In genomic region chr10:73995035-73995358, GRCh38 we compare ENCODE assay signal across 23 cellular contexts. TPM values are rescaled to one million over a fixed set of nuclear protein-coding genes. Genes with fewer than 3 reads are reported as not detected.
DNase-seq lines count a peak whose midpoint lies in the region; ATAC-seq, FAIRE-seq and TF ChIP-seq lines count a peak whose summit lies in the region.
"Had no signal": no experiment of that assay in that cellular context is flagged by ENCODE, and none has a peak within 500 bp of the region (broad histone marks: within the 10 kb centered on the region; RNA-seq: fewer than 3 reads in every experiment).

No MANE protein-coding gene starts in this region.

- no peak for TF ChIP-seq RAD21 in K562 (CRISPR knock-in tag; conservative IDR thresholded peaks at IDR 0.05 in 1 of 2, IDR thresholded peaks at IDR 0.05 in 1 of 2)

- H3K4me3 Mint-ChIP-seq in H9, result no peak overlapping the region
- H3K4me3 Mint-ChIP-seq: activated CD8-positive, alpha-beta T cell treated with anti-CD3 and anti-CD28 coated beads, Interleukin-2, amount 10 ng/mL, durations not matched to agents 7 days and 5 days; effector memory CD8-positive, alpha-beta T cell had no signal

- no peaks in the 10 kb centered on the region for H3K9me3 ChIP-seq in BLaER1
- no peaks in the 10 kb centered on the region for H3K9me3 ChIP-seq in H9 (ENCODE audit: control insufficient read depth, low read depth, low read length)
- H3K9me3 ChIP-seq in K562 (replicated peaks; ENCODE audit: control insufficient read depth, insufficient read depth, low read depth, low read length), result no peaks in the 10 kb centered on the region
- H3K9me3 ChIP-seq in neutrophil, result no peaks in the 10 kb centered on the region
- H3K9me3 ChIP-seq: SJSA1 had no signal

- H2AFZ ChIP-seq in H9 (ENCODE audit: low read length), result no peak overlapping the region
- H2AFZ ChIP-seq in K562 (ENCODE audit: low read depth, low read length), result peak overlapping the region; percentile 75

- H3K36me3 Mint-ChIP-seq in H9 (ENCODE audit: insufficient read depth in 1 of 3, low read depth in 3 of 3), result peaks cover 15 to 16% (median 15%) of the 10 kb centered on the region in 3 experiments

- no peaks in the 10 kb centered on the region for H3K9me1 ChIP-seq in K562 (ENCODE audit: control insufficient read depth, insufficient read depth, low read length)

- no TSS peak for BruUV-seq in K562 (replicated peaks; lab: Mats Ljungman, UMichigan)

- TF ChIP-seq CTCF in H9 (conservative IDR thresholded peaks at IDR 0.05), result no peak
- TF ChIP-seq CTCF in K562 (IDR thresholded peaks at IDR 0.05 in 2 of 3, conservative IDR thresholded peaks at IDR 0.05 in 1 of 3; ENCODE audit: insufficient read depth in 2 of 3, low read depth in 1 of 3, low read length in 3 of 3), result no peak
- TF ChIP-seq CTCF in neutrophil (IDR thresholded peaks at IDR 0.05), result no peak
- no peak for TF ChIP-seq CTCF in GM10266 (IDR thresholded peaks at IDR 0.05; ENCODE audit: control insufficient read depth, insufficient read depth, low read depth, missing control alignments)

- POLR2A ChIA-PET in K562 (lab: Yijun Ruan, JAX), result interaction anchor here (0.7 to 1.5 kb wide), 9 partner anchors 9 to 195 kb away, joined by 3 to 13 read pairs (median 5); no protein-coding TSS in a partner anchor

- H3K27ac ChIP-seq in BLaER1 (no peak overlapping the region; the same call in 1 of the 2 replicates), H9 (ENCODE audit: insufficient read length, low read depth, low read length) (no peak overlapping the region), K562 (ENCODE audit: extremely low read depth, low read depth, low read length) (peak overlapping the region; percentile 68; the same call in 2 of the 3 replicates), neutrophil (peak overlapping the region; percentile 93)
- H3K27ac ChIP-seq: brain microvascular endothelial cell, SJSA1 had no signal

- no peak overlapping the region for H3K4ac ChIP-seq in H9 (ENCODE audit: low read depth, low read length)

- no peaks in the 10 kb centered on the region for H3K79me1 ChIP-seq in H9 (ENCODE audit: insufficient read depth, low read depth, low read length, poor library complexity, severe bottlenecking)

- peaks cover 0 to 3% of the 10 kb centered on the region in 2 experiments; a peak in 1 of 5 replicates for H3K9me3 Mint-ChIP-seq in H9
- H3K9me3 Mint-ChIP-seq: effector memory CD8-positive, alpha-beta T cell had no signal

- H4K5ac ChIP-seq in H9 (ENCODE audit: insufficient read length, low read depth, low read length), result no peak overlapping the region

- peak overlapping the region; percentile 30 for H3K4me2 ChIP-seq in BLaER1
- H3K4me2 ChIP-seq in H9 (ENCODE audit: insufficient read depth, insufficient read length, low read length), result no peak overlapping the region
- H3K4me2 ChIP-seq in K562 (ENCODE audit: insufficient read depth, low read length), result peak overlapping the region; percentile 36

- no peaks in the 10 kb centered on the region for H3K27me3 ChIP-seq in BLaER1
- no peaks in the 10 kb centered on the region for H3K27me3 ChIP-seq in H9 (ENCODE audit: insufficient read depth, low read length)
- H3K27me3 ChIP-seq in K562 (ENCODE audit: control insufficient read depth in 2 of 2, insufficient read depth in 2 of 2, low read length in 2 of 2), result no peaks in the 10 kb centered on the region; a peak in 1 of 5 replicates
- H3K27me3 ChIP-seq in neutrophil, result no peaks in the 10 kb centered on the region
- H3K27me3 ChIP-seq: brain microvascular endothelial cell, SJSA1 had no signal

- H2BK20ac ChIP-seq in H9 (ENCODE audit: low read depth, low read length, poor library complexity, severe bottlenecking), result no peak overlapping the region

- intact Hi-C loops in K562 (cut with micrococcal nuclease), result loop anchor here (5.0 kb wide), 1 partner anchor 87 kb away; no protein-coding TSS in a partner anchor

- H3K4me3 ChIP-seq in BLaER1 (no peak overlapping the region), K562 (no peak overlapping the region), neutrophil (ENCODE audit: low read depth in 1 of 2, low read length in 1 of 2) (no peak overlapping the region)
- H3K4me3 ChIP-seq: SJSA1 had no signal

- no peak overlapping the region for H2BK120ac ChIP-seq in H9 (ENCODE audit: low read depth, low read length, poor library complexity, severe bottlenecking)

- H3K4me1 Mint-ChIP-seq in H9, result peaks cover 17 to 18% of the 10 kb centered on the region in 2 experiments

- H3K27ac Mint-ChIP-seq in H9, result peak overlapping the region in 2 of 3 experiments; percentile 24 to 29; a peak in 2 of 7 replicates
- H3K27ac Mint-ChIP-seq: activated CD8-positive, alpha-beta T cell treated with anti-CD3 and anti-CD28 coated beads, Interleukin-2, amount 10 ng/mL, durations not matched to agents 7 days and 5 days; effector memory CD8-positive, alpha-beta T cell had no signal

- H4K8ac ChIP-seq in H9 (replicated peaks; ENCODE audit: insufficient read length, low read depth, low read length), result no peak overlapping the region

- peaks cover 19% of the 10 kb centered on the region; the same call in 1 of the 2 replicates for H3K79me2 ChIP-seq in H9 (ENCODE audit: insufficient read depth, low read length)
- peaks cover 22% of the 10 kb centered on the region for H3K79me2 ChIP-seq in K562 (ENCODE audit: control insufficient read depth, insufficient read depth, low read length)

- H3K36me3 ChIP-seq in BLaER1, result no peaks in the 10 kb centered on the region
- H3K36me3 ChIP-seq in K562 (ENCODE audit: control insufficient read depth, insufficient read depth, low read length), result peaks cover 10% of the 10 kb centered on the region
- no peaks in the 10 kb centered on the region for H3K36me3 ChIP-seq in neutrophil

- no peak overlapping the region for H2BK5ac ChIP-seq in H9 (ENCODE audit: insufficient read length, low read length)

- no peak overlapping the region for H2AK5ac ChIP-seq in H9 (ENCODE audit: insufficient read length, low read length)

- H3K27me3 Mint-ChIP-seq in H9 (ENCODE audit: low read depth), result no peaks in the 10 kb centered on the region; the same call in 1 of the 2 replicates
- H3K27me3 Mint-ChIP-seq: effector memory CD8-positive, alpha-beta T cell had no signal

- CTCF ChIA-PET in K562 (lab: Yijun Ruan, JAX; ENCODE audit: low intra/inter-chr PET ratio), result no interaction called here

- no peak overlapping the region for H3K18ac ChIP-seq in H9 (ENCODE audit: insufficient read length, low read depth, low read length)

- no peak overlapping the region for H3K23ac ChIP-seq in H9 (ENCODE audit: insufficient read length, low read depth, low read length)

- no peak for ATAC-seq in K562
- ATAC-seq: activated CD8-positive, alpha-beta T cell treated with anti-CD3 and anti-CD28 coated beads, Interleukin-2, amount 10 ng/mL, durations not matched to agents 7 days and 5 days; effector memory CD8-positive, alpha-beta T cell; left colon had no signal

- DNase-seq in H9, result no peak
- no peak for DNase-seq in K562 (ENCODE audit: extremely low read depth in 1 of 4, low spot score in 3 of 4)
- no peak for DNase-seq in GM10266 (ENCODE audit: extremely low spot score)
- DNase-seq in RPMI8226, result no peak
- no peak for DNase-seq in NCI-H526 treated with DMSO at 0.1 percent for 48 hours (lab: John Stamatoyannopoulos, UW)
- DNase-seq: activated CD4-positive, alpha-beta T cell treated with anti-CD3 and anti-CD28 coated beads for 1 hour; activated CD8-positive, alpha-beta T cell treated with anti-CD3 and anti-CD28 coated beads, Interleukin-2, amount 10 ng/mL, durations not matched to agents 7 days and 5 days; activated gamma-delta T cell; activated T-cell treated with anti-CD3 and anti-CD28 coated beads for 4 hours; brain microvascular endothelial cell; effector memory CD8-positive, alpha-beta T cell; foreskin melanocyte; HCEC 1CT; KBM-7; left colon; NCI-H1436; posterior cingulate gyrus; T-helper 1 cell had no signal

- no peak for FAIRE-seq in K562 (lab: Jason Lieb, UNC)
- FAIRE-seq: TTC549, urothelium cell line had no signal

- TF ChIP-seq POLR2A in K562 (conservative IDR thresholded peaks at IDR 0.05), result no peak

- no peak overlapping the region for H2BK15ac ChIP-seq in H9 (ENCODE audit: low read depth, low read length)

- no peak for TF ChIP-seq EP300 in K562 (IDR thresholded peaks at IDR 0.05; ENCODE audit: low read length)

- H3K14ac ChIP-seq in H9 (ENCODE audit: insufficient read depth, low read length), result no peak overlapping the region

- no peak overlapping the region for H3K56ac ChIP-seq in H9 (ENCODE audit: insufficient read length, low read depth, low read length)

- H4K20me1 ChIP-seq in BLaER1, result peaks cover 20% of the 10 kb centered on the region
- H4K20me1 ChIP-seq in H9 (ENCODE audit: control insufficient read depth, insufficient read depth, insufficient read length), result peaks cover 2% of the 10 kb centered on the region
- peaks cover 12% of the 10 kb centered on the region; the same call in 1 of the 2 replicates for H4K20me1 ChIP-seq in K562 (replicated peaks; ENCODE audit: control insufficient read depth, insufficient read depth, low read length)

- H3K4me1 ChIP-seq in BLaER1, result peaks cover 54% of the 10 kb centered on the region
- H3K4me1 ChIP-seq in H9 (ENCODE audit: insufficient read depth, low read length), result no peaks in the 10 kb centered on the region
- peaks cover 53 to 57% of the 10 kb centered on the region in 2 experiments for H3K4me1 ChIP-seq in K562 (replicated peaks in 1 of 2; ENCODE audit: control insufficient read depth in 2 of 2, insufficient read depth in 2 of 2, low read length in 2 of 2)
- peaks cover 70 to 83% of the 10 kb centered on the region in 2 experiments for H3K4me1 ChIP-seq in neutrophil (ENCODE audit: control insufficient read depth in 1 of 2, insufficient read depth in 1 of 2, low read depth in 1 of 2, low read length in 1 of 2)
- H3K4me1 ChIP-seq: SJSA1 had no signal

- in situ Hi-C loops in K562 (cut with MboI), result no loop called here

- H2BK12ac ChIP-seq in H9 (ENCODE audit: insufficient read length, low read depth, low read length), result no peak overlapping the region

- no CpG with 5 or more reads among the region's 2 CpGs for WGBS in H9 (ENCODE audit: extremely low coverage, insufficient read length, low lambda C conversion rate)
- WGBS in K562 (ENCODE audit: insufficient coverage, low coverage, missing lambda C conversion rate), result 8% methylated on average over 2 of the region's 2 CpGs

- no peak overlapping the region for H4K91ac ChIP-seq in H9 (ENCODE audit: insufficient read length, low read depth, low read length)

- H3T11ph ChIP-seq in H9 (ENCODE audit: low read length), result no peak overlapping the region

- peak overlapping the region; percentile 6; the same call in 1 of the 2 replicates for H3K9ac ChIP-seq in BLaER1
- H3K9ac ChIP-seq in H9 (ENCODE audit: extremely low read depth, insufficient read length, low read length), result no peak overlapping the region
- peak overlapping the region in 1 of 2 experiments; percentile 27; a peak in 2 of 4 replicates for H3K9ac ChIP-seq in K562 (ENCODE audit: insufficient read depth in 1 of 2, low read depth in 2 of 2, low read length in 2 of 2)

- peaks cover 11% of the 10 kb centered on the region for H3K23me2 ChIP-seq in H9 (ENCODE audit: insufficient read length, low read depth, low read length, poor library complexity, severe bottlenecking)

RNA-seq across cellular contexts. Expression of gene VCL, which starts 2.9 kb away (rescaled TPM):
- 291 and 296 TPM in 2 replicates for total RNA-seq in H9 (2021)
- 187 and 268 TPM in 2 replicates for total RNA-seq in K562 (2011; cell fraction: chromatin; rRNA removed; ENCODE audit: low replicate concordance)
- total RNA-seq in K562 (2011; cell fraction: nucleolus; rRNA removed), result 123 and 137 TPM in 2 replicates
- 175 and 236 TPM in 2 replicates for total RNA-seq in K562 (2011; cell fraction: nucleoplasm; rRNA removed)
- total RNA-seq in K562 (2014; rRNA removed), result 72.0 and 77.3 TPM in 2 replicates
- total RNA-seq in K562 (2014; rRNA removed; fragmentation: Illumina TruSeq; extraction: Trizol), result 76.4 and 81.4 TPM in 2 replicates
- 84.3 and 87.0 TPM in 2 replicates for total RNA-seq in K562 (2015; rRNA removed; fragmentation: Illumina TruSeq; extraction: Trizol)
- total RNA-seq in K562 (2021), result 180 and 186 TPM in 2 replicates
- 138 and 154 TPM in 2 replicates for polyA plus RNA-seq in K562 (2011; rRNA removed)
- polyA plus RNA-seq in K562 (2011; cell fraction: cytosol; rRNA removed), result 76.8 and 89.4 TPM in 2 replicates
- 176 and 196 TPM in 2 replicates for polyA plus RNA-seq in K562 (2011; cell fraction: nucleus; rRNA removed)
- polyA plus RNA-seq in K562 (2012), result 110 TPM in 2 replicates
- 111 and 117 TPM in 2 replicates for polyA plus RNA-seq in K562 (2014; fragmentation: Illumina TruSeq; extraction: Trizol)
- 10 to 100 TPM; 29.8 to 53.6 TPM for polyA plus RNA-seq in K562 (2014; fragmentation: Nextera tagmentation; extraction: Ambion mirVana)
- 65.6 and 72.8 TPM in 2 replicates for polyA plus RNA-seq in K562 (2014; rRNA removed)
- 163 and 186 TPM in 2 replicates for polyA minus RNA-seq in K562 (2011; rRNA and poly(A)+ RNA removed)
- polyA minus RNA-seq in K562 (2011; cell fraction: cytosol; rRNA and poly(A)+ RNA removed), result 91.8 and 115 TPM in 2 replicates
- 133 and 174 TPM in 2 replicates for polyA minus RNA-seq in K562 (2011; cell fraction: nucleus; rRNA and poly(A)+ RNA removed)

Comparison
In these comparisons a context has a peak if more than half of its experiments do, and no peak if none do; other contexts are left out.
1. H3K27ac ChIP-seq: peak in K562 (single experiment) and neutrophil (single experiment); none in BLaER1 (single experiment) and H9 (single experiment).